17 cellular contexts compared by ENCODE assay signal in genomic region chr14:95182379-95182778, GRCh38.
"Had no signal": no experiment of that assay in that cellular context is flagged by ENCODE, and none has a peak within 500 bp of the region (broad histone marks: within the 10 kb centered on the region; RNA-seq: fewer than 3 reads in every experiment).

No MANE protein-coding gene starts in this region.

- ATAC-seq: activated T-helper 17 cell treated with anti-CD3 and anti-CD28 coated beads, Interleukin-2, amount 50 U/mL, for 72 hours; mucosa of descending colon; naive thymus-derived CD4-positive, alpha-beta T cell had no signal

- H3K36me3 ChIP-seq: breast epithelium, esophagus squamous epithelium, SJSA1, transverse colon had no signal

- H3K9me3 Mint-ChIP-seq: activated T-helper 17 cell treated with anti-CD3 and anti-CD28 coated beads, Interleukin-2, amount 50 U/mL, for 72 hours had no signal

- H3K27me3 ChIP-seq: breast epithelium, esophagus squamous epithelium, SJSA1, transverse colon had no signal

- H3K27ac ChIP-seq: SJSA1 had no signal

- DNase-seq: activated CD4-positive, alpha-beta T cell treated with anti-CD3 and anti-CD28 coated beads for 1 hour; activated CD4-positive, alpha-beta T cell treated with anti-CD3 and anti-CD28 coated beads, Interleukin-2, amount 50 U/mL, for 4 hours; activated naive CD4-positive, alpha-beta T cell treated with Interleukin-2 at 50 U/mL for 16 hours; activated T-cell treated with anti-CD3 and anti-CD28 coated beads for 4 hours; aorta; esophagus squamous epithelium; mucosa of descending colon; naive thymus-derived CD4-positive, alpha-beta T cell; stimulated activated CD4-positive, alpha-beta T cell treated with anti-CD3 and anti-CD28 coated beads, Interleukin-4, amount 100 ng/mL, for 24 hours; stimulated activated naive CD4-positive, alpha-beta T cell; substantia nigra; T1000; transverse colon had no signal

- H3K4me3 Mint-ChIP-seq: activated T-helper 17 cell treated with anti-CD3 and anti-CD28 coated beads, Interleukin-2, amount 50 U/mL, for 72 hours; naive thymus-derived CD4-positive, alpha-beta T cell had no signal

- H3K4me1 Mint-ChIP-seq: activated T-helper 17 cell treated with anti-CD3 and anti-CD28 coated beads, Interleukin-2, amount 50 U/mL, for 72 hours had no signal

- H3K4me3 ChIP-seq: breast epithelium, esophagus squamous epithelium, mucosa of descending colon, SJSA1, skin epidermis, transverse colon had no signal

- H3K27ac Mint-ChIP-seq: activated T-helper 17 cell treated with anti-CD3 and anti-CD28 coated beads, Interleukin-2, amount 50 U/mL, for 72 hours; naive thymus-derived CD4-positive, alpha-beta T cell had no signal

- H3K9me3 ChIP-seq: breast epithelium, esophagus squamous epithelium, mucosa of descending colon, SJSA1, transverse colon had no signal
